8 cellular contexts compared by ENCODE assay signal in genomic region chr16:29825145-29826044, GRCh38. TPM values are rescaled to one million over a fixed set of nuclear protein-coding genes. Genes with fewer than 3 reads are reported as not detected.
DNase-seq lines count a peak whose midpoint lies in the region; ATAC-seq and TF ChIP-seq lines count a peak whose summit lies in the region.

No MANE protein-coding gene starts in this region.

- H3K36me3 Mint-ChIP-seq in activated naive CD4-positive, alpha-beta T cell treated with anti-CD3 and anti-CD28 coated beads for 36 hours (ENCODE audit: low read depth), result peaks cover 14% of the 10 kb centered on the region

- H3K27me3 ChIP-seq in gastroesophageal sphincter, result no peaks in the 10 kb centered on the region
- no peaks in the 10 kb centered on the region for H3K27me3 ChIP-seq in psoas muscle (ENCODE audit: insufficient read depth in 3 of 3, low read length in 2 of 3)

- WGBS in gastroesophageal sphincter (ENCODE audit: low coverage in 1 of 2), 2 donors, result 31 to 67% methylated on average over 1 to 6 of the region's 10 CpGs
- 49 to 55% (median 51%) methylated on average over 10 of the region's 10 CpGs for WGBS in psoas muscle, 3 donors

- ATAC-seq in gastroesophageal sphincter, result peak; percentile 66
- ATAC-seq in psoas muscle, result peak; percentile 25 to 46 (median 38)
- ATAC-seq in HG02938 (IDR thresholded peaks at IDR 0.05; ENCODE audit: unreplicated experiment), result no peak
- ATAC-seq in HG02642 (IDR thresholded peaks at IDR 0.05; ENCODE audit: poor library complexity, unreplicated experiment), result no peak
- ATAC-seq in HG03439 (IDR thresholded peaks at IDR 0.05; ENCODE audit: unreplicated experiment), result no peak

- H3K27me3 Mint-ChIP-seq in activated naive CD4-positive, alpha-beta T cell treated with anti-CD3 and anti-CD28 coated beads for 36 hours (ENCODE audit: low read depth), result no peaks in the 10 kb centered on the region

- DNase-seq in C1 segment of cervical spinal cord (lab: John Stamatoyannopoulos, UW) (peak in 8 of 14 donors; percentile 24 to 99 (median 62)), LHCN-M2 (ENCODE audit: low read depth) (peak; percentile 89), psoas muscle (peak; percentile 66 to 77)
- peak; percentile 78 for DNase-seq in activated naive CD4-positive, alpha-beta T cell treated with anti-CD3 and anti-CD28 coated beads for 36 hours

- H3K4me3 Mint-ChIP-seq in activated naive CD4-positive, alpha-beta T cell treated with anti-CD3 and anti-CD28 coated beads for 36 hours, result peak overlapping the region; percentile 55

- H3K27ac Mint-ChIP-seq in activated naive CD4-positive, alpha-beta T cell treated with anti-CD3 and anti-CD28 coated beads for 36 hours, result peak overlapping the region; percentile 90

- H3K36me3 ChIP-seq in gastroesophageal sphincter (peaks cover 0 to 9% of the 10 kb centered on the region in 2 donors), psoas muscle (ENCODE audit: insufficient read depth in 1 of 2, low read depth in 1 of 2) (no peaks in the 10 kb centered on the region)

- H3K27ac ChIP-seq in gastroesophageal sphincter (peak overlapping the region in 3 of 4 donors; percentile 75 to 80 (median 78)), psoas muscle (peak overlapping the region; percentile 46)

- H3K4me1 Mint-ChIP-seq in activated naive CD4-positive, alpha-beta T cell treated with anti-CD3 and anti-CD28 coated beads for 36 hours (ENCODE audit: low read depth), result peaks cover 81% of the 10 kb centered on the region

- TF ChIP-seq POLR2A in gastroesophageal sphincter (IDR thresholded peaks at IDR 0.05), result no peak

- intact Hi-C loops in activated naive CD4-positive, alpha-beta T cell treated with anti-CD3 and anti-CD28 coated beads for 36 hours (cut with micrococcal nuclease), result no loop called here
- intact Hi-C loops in psoas muscle (cut with DNase I), result no loop called here

- CTCF ChIA-PET in activated naive CD4-positive, alpha-beta T cell treated with anti-CD3 and anti-CD28 coated beads for 36 hours (lab: Charles Lee), result interaction anchor here (0.6 to 6.3 kb wide), 7 partner anchors 9 to 125 kb away, joined by 3 to 77 read pairs (median 3); partner anchors contain the start of genes KCTD13 and PAGR1

- no peak for TF ChIP-seq EP300 in gastroesophageal sphincter (IDR thresholded peaks at IDR 0.05)

- H3K9me3 Mint-ChIP-seq in activated naive CD4-positive, alpha-beta T cell treated with anti-CD3 and anti-CD28 coated beads for 36 hours, result no peaks in the 10 kb centered on the region

- H3K4me3 ChIP-seq in gastroesophageal sphincter (peak overlapping the region in 1 of 2 donors; percentile 16), psoas muscle (peak overlapping the region; percentile 24)

- H3K9me3 ChIP-seq in gastroesophageal sphincter (no peaks in the 10 kb centered on the region), psoas muscle (no peaks in the 10 kb centered on the region)

- TF ChIP-seq CTCF in gastroesophageal sphincter (IDR thresholded peaks at IDR 0.05) (no peak), psoas muscle (IDR thresholded peaks at IDR 0.05) (no peak)

- H3K4me1 ChIP-seq in gastroesophageal sphincter (peaks cover 0 to 92% (median 44%) of the 10 kb centered on the region in 3 donors), psoas muscle (peaks cover 35% of the 10 kb centered on the region)

RNA-seq across cellular contexts. Expression of gene MVP, which starts 5.1 kb away (rescaled TPM):
- 275 and 303 TPM in 2 replicates for total RNA-seq in LHCN-M2 (2014; rRNA removed)
- polyA plus RNA-seq in LHCN-M2 (2012), result 235 TPM
- total RNA-seq in activated naive CD4-positive, alpha-beta T cell treated with anti-CD3 and anti-CD28 coated beads for 36 hours, result 10 to 100 TPM; 84.1 to 86.9 TPM
- total RNA-seq in gastroesophageal sphincter, result 100 to 1,000 TPM in 3 of 4 donors, 10 to 100 TPM in 1; 82.2 to 162 (median 129) TPM
- 10 to 100 TPM; 27.9 to 75.9 (median 51.6) TPM for total RNA-seq in psoas muscle
- polyA plus RNA-seq in psoas muscle, result 10 to 100 TPM; 17.6 to 34.3 (median 34.1) TPM

RNA-seq across cellular contexts. Expression of gene PAGR1, which starts 9.4 kb away (rescaled TPM):
- 63.2 and 63.4 TPM in 2 replicates for total RNA-seq in LHCN-M2 (2014; rRNA removed)
- polyA plus RNA-seq in LHCN-M2 (2012), result 23.9 TPM
- 10 to 100 TPM; 16.9 to 19.3 TPM for total RNA-seq in activated naive CD4-positive, alpha-beta T cell treated with anti-CD3 and anti-CD28 coated beads for 36 hours
- total RNA-seq in gastroesophageal sphincter, result 10 to 100 TPM; 19.3 to 29.6 (median 20.2) TPM
- 10 to 100 TPM in 3 of 4 donors, 1 to 10 TPM in 1; 9.4 to 14.2 (median 11.0) TPM for total RNA-seq in psoas muscle
- polyA plus RNA-seq in psoas muscle, result 10 to 100 TPM; 19.8 to 36.8 (median 35.5) TPM

RNA-seq across cellular contexts. Expression of gene PRRT2, which starts 13.4 kb away (rescaled TPM):
- total RNA-seq in LHCN-M2 (2014; rRNA removed) (0.58 and 1.1 TPM in 2 replicates), gastroesophageal sphincter (10 to 100 TPM in 1 of 4 donors, 1 to 10 TPM in 3; 4.2 to 13.5 (median 6.0) TPM), psoas muscle (1 to 10 TPM in 1 of 4 donors, under 1 TPM in 3; 0.22 to 1.8 (median 0.75) TPM)
- 0.62 TPM for polyA plus RNA-seq in LHCN-M2 (2012)
- total RNA-seq in activated naive CD4-positive, alpha-beta T cell treated with anti-CD3 and anti-CD28 coated beads for 36 hours, result under 1 TPM; 0.83 to 0.94 TPM
- polyA plus RNA-seq in psoas muscle, result under 1 TPM; 0.17 to 0.44 (median 0.18) TPM

RNA-seq across cellular contexts. Expression of gene MAZ, which starts 19.1 kb away (rescaled TPM):
- total RNA-seq in LHCN-M2 (2014; rRNA removed) (126 and 147 TPM in 2 replicates), gastroesophageal sphincter (100 to 1,000 TPM in 3 of 4 donors, 10 to 100 TPM in 1; 86.3 to 212 (median 116) TPM), psoas muscle (100 to 1,000 TPM; 112 to 161 (median 125) TPM)
- polyA plus RNA-seq in LHCN-M2 (2012), result 261 TPM
- total RNA-seq in activated naive CD4-positive, alpha-beta T cell treated with anti-CD3 and anti-CD28 coated beads for 36 hours, result 100 to 1,000 TPM; 290 to 330 TPM
- polyA plus RNA-seq in psoas muscle, result 100 to 1,000 TPM in 2 of 3 donors, 10 to 100 TPM in 1; 94.9 to 193 (median 131) TPM

RNA-seq across cellular contexts. Expression of gene KIF22, which starts 34.8 kb away (rescaled TPM):
- total RNA-seq in LHCN-M2 (2014; rRNA removed), result 100 and 108 TPM in 2 replicates
- polyA plus RNA-seq in LHCN-M2 (2012), result 43.7 TPM
- total RNA-seq in activated naive CD4-positive, alpha-beta T cell treated with anti-CD3 and anti-CD28 coated beads for 36 hours, result 100 to 1,000 TPM; 201 to 209 TPM
- total RNA-seq in gastroesophageal sphincter, result 10 to 100 TPM in 3 of 4 donors, 1 to 10 TPM in 1; 9.4 to 17.3 (median 12.8) TPM
- total RNA-seq in psoas muscle, result 10 to 100 TPM; 12.6 to 23.8 (median 14.3) TPM
- polyA plus RNA-seq in psoas muscle, result 10 to 100 TPM; 13.4 to 15.5 (median 15.5) TPM

Comparison
In these comparisons a context has a peak if more than half of its experiments do, and no peak if none do; other contexts are left out.
1. ATAC-seq: peak in gastroesophageal sphincter (single experiment) and psoas muscle (4 of 4); none in HG02938 (single experiment), HG02642 (single experiment) and HG03439 (single experiment).
2. Peak in every context shown above with its lines, with median percentiles within 50 percentile points of each other: DNase-seq.